1 cellular context compared by ENCODE assay signal in genomic region chr11:134471341-134472187, GRCh38.
TF ChIP-seq lines count a peak whose summit lies in the region.

No MANE protein-coding gene starts in this region.

TF ChIP-seq in SK-N-SH treated with all-trans-retinoic acid at 6 μM for 48 hours, 23 proteins besides CTCF, POLR2A, EP300 and RAD21 (continued from another document):
- no peak for TF ChIP-seq CREB5 (CRISPR knock-in tag; IDR thresholded peaks at IDR 0.05; ENCODE audit: low read depth)
- no peak for TF ChIP-seq CSRNP3 (CRISPR knock-in tag; IDR thresholded peaks at IDR 0.05)
- TF ChIP-seq ZFP30 (CRISPR knock-in tag; IDR thresholded peaks at IDR 0.05), result no peak
